ENCODE assay signal across 1 cellular context in genomic region chr14:68191567-68192321, GRCh38.
TF ChIP-seq lines count a peak whose summit lies in the region.

No MANE protein-coding gene starts in this region.

TF ChIP-seq in HepG2, 621 proteins besides CTCF, POLR2A, EP300 and RAD21 (continued from another document and continues in another):
- no peak for TF ChIP-seq ZBTB49 (CRISPR knock-in tag; IDR thresholded peaks at IDR 0.05; ENCODE audit: borderline replicate concordance)
- TF ChIP-seq ZNF501 (CRISPR knock-in tag; IDR thresholded peaks at IDR 0.05): no peak
- no peak for TF ChIP-seq HDAC6 (IDR thresholded peaks at IDR 0.05; ENCODE audit: low read depth, low read length)
- no peak for TF ChIP-seq AGO2 (optimal IDR thresholded peaks at IDR 0.05; ENCODE audit: low read depth, low read length)
- TF ChIP-seq TEAD3 (CRISPR knock-in tag; optimal IDR thresholded peaks at IDR 0.05; ENCODE audit: borderline replicate concordance): no peak
- no peak for TF ChIP-seq ARID4A (CRISPR knock-in tag; IDR thresholded peaks at IDR 0.05; ENCODE audit: borderline replicate concordance)
- TF ChIP-seq ZNF331 (CRISPR knock-in tag; IDR thresholded peaks at IDR 0.05): no peak
- no peak for TF ChIP-seq HNRNPH1 (optimal IDR thresholded peaks at IDR 0.05; ENCODE audit: low read depth, low read length)
- no peak for TF ChIP-seq ZNF317 (CRISPR knock-in tag; IDR thresholded peaks at IDR 0.05)
- no peak for TF ChIP-seq FIP1L1 (IDR thresholded peaks at IDR 0.05; ENCODE audit: borderline replicate concordance, insufficient read depth, low read depth, low read length)
- no peak for TF ChIP-seq ZNF770 (CRISPR knock-in tag; IDR thresholded peaks at IDR 0.05)
- TF ChIP-seq NFE2 (CRISPR knock-in tag; IDR thresholded peaks at IDR 0.05): no peak
- no peak for TF ChIP-seq ZNF747 (CRISPR knock-in tag; IDR thresholded peaks at IDR 0.05; ENCODE audit: borderline replicate concordance)
- no peak for TF ChIP-seq FOXP4 (CRISPR knock-in tag; IDR thresholded peaks at IDR 0.05)
- no peak for TF ChIP-seq TCF7L2 (IDR thresholded peaks at IDR 0.05; ENCODE audit: low read depth, low read length)
- TF ChIP-seq NFKB2 (CRISPR knock-in tag; IDR thresholded peaks at IDR 0.05; ENCODE audit: borderline replicate concordance): no peak
- no peak for TF ChIP-seq NKX3-1 (CRISPR knock-in tag; IDR thresholded peaks at IDR 0.05)
- no peak for TF ChIP-seq ZNF598 (CRISPR knock-in tag; IDR thresholded peaks at IDR 0.05; ENCODE audit: borderline replicate concordance)
- TF ChIP-seq KAT7 (CRISPR knock-in tag; IDR thresholded peaks at IDR 0.05; ENCODE audit: borderline replicate concordance): no peak
- no peak for TF ChIP-seq YY1 (IDR thresholded peaks at IDR 0.05; ENCODE audit: insufficient read depth, insufficient replicate concordance, low read depth, low read length)
- TF ChIP-seq ZNF337 (CRISPR knock-in tag; IDR thresholded peaks at IDR 0.05; ENCODE audit: borderline replicate concordance, low read depth): no peak
- 0 out of 4 replicates have a peak, but pooled peaks of 1 of the 2 experiments have one; percentile 17 for TF ChIP-seq NR2F1 (CRISPR knock-in tag; IDR thresholded peaks at IDR 0.05)
- no peak for TF ChIP-seq STAG1 (CRISPR knock-in tag; IDR thresholded peaks at IDR 0.05)
- TF ChIP-seq UBTF (CRISPR knock-in tag; IDR thresholded peaks at IDR 0.05): no peak
- TF ChIP-seq ZNF644 (CRISPR knock-in tag; IDR thresholded peaks at IDR 0.05; ENCODE audit: low read depth): no peak
- TF ChIP-seq ZNF383 (CRISPR knock-in tag; IDR thresholded peaks at IDR 0.05; ENCODE audit: borderline replicate concordance): no peak
- no peak for TF ChIP-seq NR2F2 (IDR thresholded peaks at IDR 0.05; ENCODE audit: borderline replicate concordance, low read depth)
- peak; percentile 65 for TF ChIP-seq NFYB (CRISPR knock-in tag; IDR thresholded peaks at IDR 0.05)
- peak; percentile 43; the same call in 1 of the 2 replicates for TF ChIP-seq NFIC (IDR thresholded peaks at IDR 0.05; ENCODE audit: low read length)
- no peak for TF ChIP-seq ZNF44 (CRISPR knock-in tag; IDR thresholded peaks at IDR 0.05)
- TF ChIP-seq RAD51 (IDR thresholded peaks at IDR 0.05; ENCODE audit: borderline replicate concordance): 0 out of 2 replicates have a peak, but pooled peaks have one; percentile 33
- no peak for TF ChIP-seq FOXK2 (IDR thresholded peaks at IDR 0.05)
- TF ChIP-seq SKIL (CRISPR knock-in tag; IDR thresholded peaks at IDR 0.05; ENCODE audit: borderline replicate concordance): peak; percentile 91
- no peak for TF ChIP-seq ZNF746 (CRISPR knock-in tag; IDR thresholded peaks at IDR 0.05)
- TF ChIP-seq ZNF557 (CRISPR knock-in tag; IDR thresholded peaks at IDR 0.05): no peak
- no peak for TF ChIP-seq ETV6 (CRISPR knock-in tag; conservative IDR thresholded peaks at IDR 0.05)
- peak; percentile 48; the same call in 1 of the 2 replicates for TF ChIP-seq SOX5 (CRISPR knock-in tag; IDR thresholded peaks at IDR 0.05; ENCODE audit: borderline replicate concordance)
- TF ChIP-seq KLF16 (CRISPR knock-in tag; IDR thresholded peaks at IDR 0.05): 0 out of 4 replicates have a peak, but pooled peaks of 1 of the 2 experiments have one; percentile 6
- TF ChIP-seq ARID3A (IDR thresholded peaks at IDR 0.05; ENCODE audit: low read depth, low read length): peak; percentile 79
- no peak for TF ChIP-seq HOXA5 (CRISPR knock-in tag; IDR thresholded peaks at IDR 0.05)
- no peak for TF ChIP-seq ZNF678 (CRISPR knock-in tag; IDR thresholded peaks at IDR 0.05)
- TF ChIP-seq ZNF772 (CRISPR knock-in tag; IDR thresholded peaks at IDR 0.05): no peak
- TF ChIP-seq ZNF12 (CRISPR knock-in tag; IDR thresholded peaks at IDR 0.05): no peak
- TF ChIP-seq FOXA3 (CRISPR knock-in tag; IDR thresholded peaks at IDR 0.05): peak; percentile 58; the same call in 1 of the 2 replicates
- no peak for TF ChIP-seq TEAD2 (CRISPR knock-in tag; IDR thresholded peaks at IDR 0.05)
- TF ChIP-seq POLR2AphosphoS5 (IDR thresholded peaks at IDR 0.05; ENCODE audit: low read depth, low read length): no peak
- TF ChIP-seq ZMAT5 (CRISPR knock-in tag; IDR thresholded peaks at IDR 0.05; ENCODE audit: borderline replicate concordance, low read depth): no peak
- TF ChIP-seq ZNF7 (CRISPR knock-in tag; IDR thresholded peaks at IDR 0.05): no peak
